Comparison of ENCODE assay signal across 10 cellular contexts in genomic region chr21:31158789-31159581, GRCh38.
A peak's percentile ranks its signal among the peaks of the same experiment; 100 is the strongest.
DNase-seq lines count a peak whose midpoint lies in the region; TF ChIP-seq lines count a peak whose summit lies in the region.
"Had no signal": no experiment of that assay in that cellular context is flagged by ENCODE, and none has a peak within 500 bp of the region (broad histone marks: within the 10 kb centered on the region; RNA-seq: fewer than 3 reads in every experiment).

No MANE protein-coding gene starts in this region.

- H3K36me3 Mint-ChIP-seq in nephron progenitor cell (ENCODE audit: low read depth) (peaks cover 61% of the 10 kb centered on the region), MCF 10A (ENCODE audit: insufficient read depth, unreplicated experiment) (no peaks in the 10 kb centered on the region)

- H3K27me3 Mint-ChIP-seq in nephron progenitor cell (ENCODE audit: low read depth, poor library complexity) (no peaks in the 10 kb centered on the region), MCF 10A (ENCODE audit: insufficient read depth, unreplicated experiment) (no peaks in the 10 kb centered on the region)

- CTCF ChIA-PET in MCF 10A (lab: Yijun Ruan, JAX): interaction anchor here (0.6 to 1.7 kb wide), 5 partner anchors 13 to 422 kb away, joined by 3 to 6 read pairs (median 3); no protein-coding TSS in a partner anchor

- BruUV-seq in MCF 10A (replicated peaks; lab: Mats Ljungman, UMichigan): no TSS peak

- H3K36me3 ChIP-seq in ES-I3 (ENCODE audit: insufficient read depth, low read length) (no peaks in the 10 kb centered on the region; the same call in 1 of the 2 replicates), colonic mucosa (no peaks in the 10 kb centered on the region)

- peak overlapping the region; percentile 20 for H3K27ac ChIP-seq in colonic mucosa

- POLR2A ChIA-PET in MCF 10A (lab: Yijun Ruan, JAX): no interaction called here

- H3K4me3 ChIP-seq in colonic mucosa: no peak overlapping the region

- peaks cover 19% of the 10 kb centered on the region for H3K9me3 ChIP-seq in ES-I3 (ENCODE audit: control insufficient read depth, insufficient read depth, low read length)
- no peaks in the 10 kb centered on the region for H3K9me3 ChIP-seq in colonic mucosa

- H3K9ac ChIP-seq in ES-I3 (ENCODE audit: low read depth, low read length) (0 out of 2 replicates have a peak overlapping the region, but pooled peaks have one; percentile 35), colonic mucosa (ENCODE audit: low read depth in 2 of 2, low read length in 2 of 2) (no peak overlapping the region)

- H3K4me1 ChIP-seq in ES-I3 (ENCODE audit: insufficient read depth, low read length): peaks cover 28% of the 10 kb centered on the region
- H3K4me1 ChIP-seq in colonic mucosa: no peaks in the 10 kb centered on the region

- peak; percentile 72 to 89 for DNase-seq in NOMO-1 (lab: John Stamatoyannopoulos, UW; ENCODE audit: unreplicated experiment in 2 of 2)
- DNase-seq in colonic mucosa: no peak
- no peak for DNase-seq in nephron progenitor cell
- DNase-seq in MCF 10A (ENCODE audit: unreplicated experiment): no peak
- no peak for DNase-seq in NCI-H1436 treated with DMSO at 0.1 percent for 48 hours (lab: John Stamatoyannopoulos, UW)
- no peak for DNase-seq in NCI-H774 (lab: John Stamatoyannopoulos, UW)
- no peak for DNase-seq in NCI-H2227 treated with DMSO at 0.1 percent for 48 hours (lab: John Stamatoyannopoulos, UW)
- DNase-seq: activated CD4-positive, alpha-beta T cell treated with anti-CD3 and anti-CD28 coated beads for 48 hours; islet precursor cell had no signal

- H3K4me3 Mint-ChIP-seq in nephron progenitor cell: no peak overlapping the region
- H3K4me3 Mint-ChIP-seq in MCF 10A (ENCODE audit: unreplicated experiment): no peak overlapping the region

- H3K9me3 Mint-ChIP-seq in nephron progenitor cell (peaks cover 31% of the 10 kb centered on the region), MCF 10A (ENCODE audit: unreplicated experiment) (peaks cover 7% of the 10 kb centered on the region)

- peak overlapping the region; percentile 7 for H3K27ac Mint-ChIP-seq in nephron progenitor cell
- H3K27ac Mint-ChIP-seq in MCF 10A (ENCODE audit: low read depth, unreplicated experiment): no peak overlapping the region

- no peaks in the 10 kb centered on the region for H3K27me3 ChIP-seq in colonic mucosa

- intact Hi-C loops in colonic mucosa (cut with DNase I): no loop called here
- intact Hi-C loops in MCF 10A (cut with micrococcal nuclease): no loop called here

- TF ChIP-seq CTCF in colonic mucosa (IDR thresholded peaks at IDR 0.05) (no peak), nephron progenitor cell (IDR thresholded peaks at IDR 0.05) (no peak), MCF 10A (IDR thresholded peaks at IDR 0.05; ENCODE audit: unreplicated experiment) (no peak)

- H3K4me1 Mint-ChIP-seq in nephron progenitor cell (peaks cover 36% of the 10 kb centered on the region), MCF 10A (ENCODE audit: insufficient read depth, unreplicated experiment) (peaks cover 7% of the 10 kb centered on the region)

Comparison
In these comparisons a context has a peak if more than half of its experiments do, and no peak if none do; other contexts are left out.
1. DNase-seq: peak in NOMO-1 (2 of 2); none in colonic mucosa (single experiment), nephron progenitor cell (single experiment), MCF 10A (single experiment), NCI-H1436 treated with DMSO at 0.1 percent for 48 hours (single experiment), NCI-H774 (single experiment) and NCI-H2227 treated with DMSO at 0.1 percent for 48 hours (single experiment).